24 cellular contexts compared by ENCODE assay signal in the genomic region with DNA sequence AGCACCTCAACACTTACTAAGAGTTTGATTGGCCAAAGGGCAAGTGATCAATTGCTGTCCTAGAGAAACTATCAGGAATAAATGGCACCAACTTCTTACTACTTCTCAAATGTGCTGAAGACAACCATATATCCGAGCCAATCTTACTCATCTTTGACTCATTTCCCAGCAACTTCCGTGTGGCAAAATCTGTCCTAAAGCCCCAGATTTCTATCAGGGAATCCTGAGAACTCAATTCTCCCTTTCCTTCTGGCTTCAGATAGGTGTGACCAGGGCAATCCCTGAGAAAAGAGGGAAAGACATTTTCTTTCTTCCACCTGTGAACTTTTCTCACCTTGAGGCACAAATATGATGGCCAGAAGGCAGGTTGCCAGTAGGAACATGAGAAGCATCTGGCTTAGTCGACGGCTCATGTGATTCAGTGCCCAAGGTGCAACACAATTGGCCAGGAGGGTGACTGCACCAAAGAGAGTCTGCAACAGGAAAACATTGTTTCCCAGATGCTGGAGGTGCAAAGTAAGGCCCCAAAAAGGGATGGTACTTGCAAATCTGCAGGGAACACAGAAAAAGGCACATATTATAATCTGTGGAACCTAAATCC. TPM values are rescaled to one million over a fixed set of nuclear protein-coding genes. Genes with fewer than 3 reads are reported as not detected.
DNase-seq lines count a peak whose midpoint lies in the region; ATAC-seq and TF ChIP-seq lines count a peak whose summit lies in the region.
"Had no signal": no experiment of that assay in that cellular context is flagged by ENCODE, and none has a peak within 500 bp of the region (broad histone marks: within the 10 kb centered on the region; RNA-seq: fewer than 3 reads in every experiment).

No MANE protein-coding gene starts in this region.

- no peak for DNase-seq in SK-N-SH
- DNase-seq in RPMI7951 (ENCODE audit: low read depth), result peak; percentile 17
- DNase-seq in dermis blood vessel endothelial cell, result peak; percentile 63
- no peak for DNase-seq in left lobe of liver (ENCODE audit: low spot score)
- DNase-seq in NCI-H1417 (lab: John Stamatoyannopoulos, UW), result no peak
- no peak for DNase-seq in central memory CD4-positive, alpha-beta T cell
- no peak for DNase-seq in A172 (ENCODE audit: low spot score)
- DNase-seq: AML-193, GF-D8, H9, KBM-7, NCI-H1092 treated with DMSO at 0.1 percent for 48 hours, NCI-H146, NCI-H2029, NCI-H524 treated with DMSO at 0.1 percent for 48 hours, OCI-M1, SJCRH30 had no signal

- no peak for TF ChIP-seq CTCF in SK-N-SH (IDR thresholded peaks at IDR 0.05)

- POLR2A ChIA-PET in SK-N-SH (lab: Yijun Ruan, JAX), result no interaction called here

- no peak overlapping the region for H2AFZ ChIP-seq in SK-N-SH (ENCODE audit: low read depth)

- no peaks in the 10 kb centered on the region for H3K9me3 ChIP-seq in SK-N-SH
- H3K9me3 ChIP-seq: SJCRH30 had no signal

- H3K36me3 ChIP-seq in SK-N-SH (replicated peaks in 1 of 2; ENCODE audit: control insufficient read depth in 1 of 2, insufficient read depth in 2 of 2, low read length in 1 of 2), result no peaks in the 10 kb centered on the region
- H3K36me3 ChIP-seq: SJCRH30 had no signal

- no peaks in the 10 kb centered on the region for H3K9me2 ChIP-seq in SK-N-SH

- ATAC-seq in SK-N-SH treated with all-trans-retinoic acid at 6 μM for 48 hours, result no peak
- ATAC-seq in left lobe of liver, result peak; percentile 8

- no peaks in the 10 kb centered on the region for H4K20me1 ChIP-seq in SK-N-SH (ENCODE audit: insufficient read depth)

- no peak overlapping the region for H3K9ac ChIP-seq in SK-N-SH

- H3F3A ChIP-seq in SK-N-SH (replicated peaks; ENCODE audit: insufficient read depth), result peaks cover 7% of the 10 kb centered on the region

- no peak for TF ChIP-seq EP300 in SK-N-SH (IDR thresholded peaks at IDR 0.05; ENCODE audit: borderline replicate concordance in 1 of 2, low read depth in 1 of 2, low read length in 1 of 2)

- H3K4me3 ChIP-seq in SK-N-SH (ENCODE audit: low read depth in 2 of 2, low read length in 1 of 2), result no peak overlapping the region
- H3K4me3 ChIP-seq: SJCRH30 had no signal

- H3K79me2 ChIP-seq in SK-N-SH (ENCODE audit: insufficient read depth), result no peaks in the 10 kb centered on the region

- 0 out of 2 replicates have a peak overlapping the region, but pooled peaks have one; percentile 4 for H3K4me2 ChIP-seq in SK-N-SH

- H3K27me3 ChIP-seq in SK-N-SH (ENCODE audit: insufficient read depth), result no peaks in the 10 kb centered on the region
- H3K27me3 ChIP-seq: SJCRH30 had no signal

- H3K27ac ChIP-seq in SK-N-SH (ENCODE audit: low read depth in 2 of 2, low read length in 1 of 2), result no peak overlapping the region
- H3K27ac ChIP-seq: 22Rv1, C4-2B, HL-60, SJCRH30 had no signal

- CTCF ChIA-PET in SK-N-SH (lab: Yijun Ruan, JAX), result no interaction called here

- no peak for TF ChIP-seq RAD21 in SK-N-SH (IDR thresholded peaks at IDR 0.05; ENCODE audit: low read length)

- 8% methylated on average over 4 of the region's 4 CpGs for WGBS in SK-N-SH (ENCODE audit: low lambda C conversion rate)

- H3K4me1 ChIP-seq in SK-N-SH (ENCODE audit: control insufficient read depth in 1 of 2, insufficient read depth in 2 of 2, low read depth in 1 of 2, low read length in 1 of 2), result peaks cover 0 to 3% of the 10 kb centered on the region in 2 experiments; a peak in 1 of 4 replicates
- H3K4me1 ChIP-seq: SJCRH30 had no signal

TF ChIP-seq in SK-N-SH, 30 proteins besides CTCF, POLR2A, EP300 and RAD21 (continues in another document):
- TF ChIP-seq RCOR1 (IDR thresholded peaks at IDR 0.05; ENCODE audit: low read length) (no peak), EZH2phosphoT487 (IDR thresholded peaks at IDR 0.05; ENCODE audit: borderline replicate concordance, low read depth) (no peak), RFX5 (IDR thresholded peaks at IDR 0.05; ENCODE audit: low read length) (no peak), TCF12 (IDR thresholded peaks at IDR 0.05) (0 out of 2 replicates have a peak, but pooled peaks have one; percentile 14), NFIC (IDR thresholded peaks at IDR 0.05; ENCODE audit: borderline replicate concordance) (peak; percentile 42; the same call in 1 of the 2 replicates)
- TF ChIP-seq, protein P1, sequence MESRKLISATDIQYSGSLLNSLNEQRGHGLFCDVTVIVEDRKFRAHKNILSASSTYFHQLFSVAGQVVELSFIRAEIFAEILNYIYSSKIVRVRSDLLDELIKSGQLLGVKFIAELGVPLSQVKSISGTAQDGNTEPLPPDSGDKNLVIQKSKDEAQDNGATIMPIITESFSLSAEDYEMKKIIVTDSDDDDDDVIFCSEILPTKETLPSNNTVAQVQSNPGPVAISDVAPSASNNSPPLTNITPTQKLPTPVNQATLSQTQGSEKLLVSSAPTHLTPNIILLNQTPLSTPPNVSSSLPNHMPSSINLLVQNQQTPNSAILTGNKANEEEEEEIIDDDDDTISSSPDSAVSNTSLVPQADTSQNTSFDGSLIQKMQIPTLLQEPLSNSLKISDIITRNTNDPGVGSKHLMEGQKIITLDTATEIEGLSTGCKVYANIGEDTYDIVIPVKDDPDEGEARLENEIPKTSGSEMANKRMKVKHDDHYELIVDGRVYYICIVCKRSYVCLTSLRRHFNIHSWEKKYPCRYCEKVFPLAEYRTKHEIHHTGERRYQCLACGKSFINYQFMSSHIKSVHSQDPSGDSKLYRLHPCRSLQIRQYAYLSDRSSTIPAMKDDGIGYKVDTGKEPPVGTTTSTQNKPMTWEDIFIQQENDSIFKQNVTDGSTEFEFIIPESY (IDR thresholded peaks at IDR 0.05; ENCODE audit: borderline replicate concordance, low read depth), result no peak
- TF ChIP-seq, protein P2, sequence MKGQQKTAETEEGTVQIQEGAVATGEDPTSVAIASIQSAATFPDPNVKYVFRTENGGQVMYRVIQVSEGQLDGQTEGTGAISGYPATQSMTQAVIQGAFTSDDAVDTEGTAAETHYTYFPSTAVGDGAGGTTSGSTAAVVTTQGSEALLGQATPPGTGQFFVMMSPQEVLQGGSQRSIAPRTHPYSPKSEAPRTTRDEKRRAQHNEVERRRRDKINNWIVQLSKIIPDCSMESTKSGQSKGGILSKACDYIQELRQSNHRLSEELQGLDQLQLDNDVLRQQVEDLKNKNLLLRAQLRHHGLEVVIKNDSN (IDR thresholded peaks at IDR 0.05; ENCODE audit: borderline replicate concordance, low read depth), result no peak

TF ChIP-seq in SK-N-SH treated with all-trans-retinoic acid at 6 μM for 48 hours, 23 proteins besides CTCF, POLR2A, EP300 and RAD21 (continues in another document):
- TF ChIP-seq ZNF70 (CRISPR knock-in tag; IDR thresholded peaks at IDR 0.05) (no peak), BACH2 (CRISPR knock-in tag; IDR thresholded peaks at IDR 0.05; ENCODE audit: borderline replicate concordance) (no peak), GLIS3 (CRISPR knock-in tag; IDR thresholded peaks at IDR 0.05) (no peak), ZFP30 (CRISPR knock-in tag; IDR thresholded peaks at IDR 0.05) (no peak), ISL1 (CRISPR knock-in tag; IDR thresholded peaks at IDR 0.05) (no peak), ESRRG (CRISPR knock-in tag; IDR thresholded peaks at IDR 0.05) (no peak), TCF4 (CRISPR knock-in tag; IDR thresholded peaks at IDR 0.05; ENCODE audit: borderline replicate concordance) (no peak)
- TF ChIP-seq, protein P3, sequence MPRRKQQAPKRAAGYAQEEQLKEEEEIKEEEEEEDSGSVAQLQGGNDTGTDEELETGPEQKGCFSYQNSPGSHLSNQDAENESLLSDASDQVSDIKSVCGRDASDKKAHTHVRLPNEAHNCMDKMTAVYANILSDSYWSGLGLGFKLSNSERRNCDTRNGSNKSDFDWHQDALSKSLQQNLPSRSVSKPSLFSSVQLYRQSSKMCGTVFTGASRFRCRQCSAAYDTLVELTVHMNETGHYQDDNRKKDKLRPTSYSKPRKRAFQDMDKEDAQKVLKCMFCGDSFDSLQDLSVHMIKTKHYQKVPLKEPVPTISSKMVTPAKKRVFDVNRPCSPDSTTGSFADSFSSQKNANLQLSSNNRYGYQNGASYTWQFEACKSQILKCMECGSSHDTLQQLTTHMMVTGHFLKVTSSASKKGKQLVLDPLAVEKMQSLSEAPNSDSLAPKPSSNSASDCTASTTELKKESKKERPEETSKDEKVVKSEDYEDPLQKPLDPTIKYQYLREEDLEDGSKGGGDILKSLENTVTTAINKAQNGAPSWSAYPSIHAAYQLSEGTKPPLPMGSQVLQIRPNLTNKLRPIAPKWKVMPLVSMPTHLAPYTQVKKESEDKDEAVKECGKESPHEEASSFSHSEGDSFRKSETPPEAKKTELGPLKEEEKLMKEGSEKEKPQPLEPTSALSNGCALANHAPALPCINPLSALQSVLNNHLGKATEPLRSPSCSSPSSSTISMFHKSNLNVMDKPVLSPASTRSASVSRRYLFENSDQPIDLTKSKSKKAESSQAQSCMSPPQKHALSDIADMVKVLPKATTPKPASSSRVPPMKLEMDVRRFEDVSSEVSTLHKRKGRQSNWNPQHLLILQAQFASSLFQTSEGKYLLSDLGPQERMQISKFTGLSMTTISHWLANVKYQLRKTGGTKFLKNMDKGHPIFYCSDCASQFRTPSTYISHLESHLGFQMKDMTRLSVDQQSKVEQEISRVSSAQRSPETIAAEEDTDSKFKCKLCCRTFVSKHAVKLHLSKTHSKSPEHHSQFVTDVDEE (CRISPR knock-in tag; IDR thresholded peaks at IDR 0.05), result no peak
- TF ChIP-seq, protein P4, sequence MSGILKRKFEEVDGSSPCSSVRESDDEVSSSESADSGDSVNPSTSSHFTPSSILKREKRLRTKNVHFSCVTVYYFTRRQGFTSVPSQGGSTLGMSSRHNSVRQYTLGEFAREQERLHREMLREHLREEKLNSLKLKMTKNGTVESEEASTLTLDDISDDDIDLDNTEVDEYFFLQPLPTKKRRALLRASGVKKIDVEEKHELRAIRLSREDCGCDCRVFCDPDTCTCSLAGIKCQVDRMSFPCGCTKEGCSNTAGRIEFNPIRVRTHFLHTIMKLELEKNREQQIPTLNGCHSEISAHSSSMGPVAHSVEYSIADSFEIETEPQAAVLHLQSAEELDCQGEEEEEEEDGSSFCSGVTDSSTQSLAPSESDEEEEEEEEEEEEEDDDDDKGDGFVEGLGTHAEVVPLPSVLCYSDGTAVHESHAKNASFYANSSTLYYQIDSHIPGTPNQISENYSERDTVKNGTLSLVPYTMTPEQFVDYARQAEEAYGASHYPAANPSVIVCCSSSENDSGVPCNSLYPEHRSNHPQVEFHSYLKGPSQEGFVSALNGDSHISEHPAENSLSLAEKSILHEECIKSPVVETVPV (CRISPR knock-in tag; IDR thresholded peaks at IDR 0.05), result no peak

RNA-seq across cellular contexts. Expression of a gene that starts 21.8 kb away (rescaled TPM):
- polyA plus RNA-seq in SK-N-SH (2012; rRNA removed), result not detected in 2 replicates
- not detected in 2 replicates for polyA plus RNA-seq in SK-N-SH (2012; cell fraction: cytosol; rRNA removed)
- not detected in 2 replicates for polyA plus RNA-seq in SK-N-SH (2012; cell fraction: nucleus; rRNA removed)
- total RNA-seq in RPMI7951 (2014; rRNA removed; shearing (Covaris generic)), result not detected in 2 replicates
- total RNA-seq in dermis blood vessel endothelial cell (not detected in 2 replicates), left lobe of liver (0.18 TPM)
- total RNA-seq in A172 (2014; rRNA removed; shearing (Covaris generic)), result not detected in 2 replicates
- total RNA-seq: Daoy, H9, HT-29, SJCRH30 had no signal
- polyA plus RNA-seq: AG04450 had no signal

Comparison
In these comparisons a context has a peak if more than half of its experiments do, and no peak if none do; other contexts are left out.
1. DNase-seq: peak in RPMI7951 (single experiment) and dermis blood vessel endothelial cell (single experiment); none in SK-N-SH (single experiment), left lobe of liver (single experiment), NCI-H1417 (0 of 3), central memory CD4-positive, alpha-beta T cell (single experiment) and A172 (single experiment).